Comparison of ENCODE assay signal across 7 cellular contexts in genomic region chr2:84904717-84905174, GRCh38. TPM values are rescaled to one million over a fixed set of nuclear protein-coding genes. Genes with fewer than 3 reads are reported as not detected.
A peak's percentile ranks its signal among the peaks of the same experiment; 100 is the strongest.
DNase-seq lines count a peak whose midpoint lies in the region; ATAC-seq and TF ChIP-seq lines count a peak whose summit lies in the region.

No MANE protein-coding gene starts in this region.

- H3K27me3 ChIP-seq in heart right ventricle = no peaks in the 10 kb centered on the region
- H3K27me3 ChIP-seq in trophoblast cell (ENCODE audit: insufficient read depth, low read length) = no peaks in the 10 kb centered on the region

- H3K79me2 ChIP-seq in trophoblast cell (ENCODE audit: control insufficient read depth, insufficient read depth, low read length, poor library complexity) = peaks cover 17% of the 10 kb centered on the region

- H4K8ac ChIP-seq in trophoblast cell (ENCODE audit: low read depth, low read length) = peak overlapping the region; percentile 94

- peaks cover 62% of the 10 kb centered on the region for H3K4me1 Mint-ChIP-seq in activated naive CD8-positive, alpha-beta T cell (ENCODE audit: low read depth)

- peak; percentile 52 to 84 (median 72) for ATAC-seq in heart right ventricle
- no peak for ATAC-seq in HG03196 (IDR thresholded peaks at IDR 0.05; ENCODE audit: unreplicated experiment)

- DNase-seq in ELF-1 (ENCODE audit: low read depth, low spot score) (peak; percentile 80), MV-4-11 (lab: John Stamatoyannopoulos, UW) (peak; percentile 23), heart right ventricle (peak; percentile 79 to 82), trophoblast cell (peak; percentile 84 to 87), middle frontal gyrus (ENCODE audit: extremely low spot score, low spot score) (no peak)

- peaks cover 0 to 53% (median 8%) of the 10 kb centered on the region in 9 donors for H3K4me1 ChIP-seq in heart right ventricle
- peaks cover 0 to 4% of the 10 kb centered on the region in 2 experiments for H3K4me1 ChIP-seq in trophoblast cell (ENCODE audit: control insufficient read depth in 1 of 2, insufficient read depth in 2 of 2, low read length in 2 of 2)

- peaks cover 12% of the 10 kb centered on the region for H3K36me3 Mint-ChIP-seq in activated naive CD8-positive, alpha-beta T cell

- H3K4me3 Mint-ChIP-seq in activated naive CD8-positive, alpha-beta T cell = peak overlapping the region; percentile 85

- H3K27me3 Mint-ChIP-seq in activated naive CD8-positive, alpha-beta T cell = no peaks in the 10 kb centered on the region

- peak overlapping the region; percentile 83 for H2BK5ac ChIP-seq in trophoblast cell (ENCODE audit: low read depth, low read length, poor library complexity)

- H3K4ac ChIP-seq in trophoblast cell (ENCODE audit: low read depth, low read length) = peak overlapping the region; percentile 60

- no peak for TF ChIP-seq CTCF in heart right ventricle (IDR thresholded peaks at IDR 0.05)

- no peak overlapping the region for H3K23ac ChIP-seq in trophoblast cell (ENCODE audit: low read length)

- H3K14ac ChIP-seq in trophoblast cell (ENCODE audit: low read length) = peak overlapping the region; percentile 91

- intact Hi-C loops in heart right ventricle (cut with DNase I) = loop anchor here in 4 of 10 donors (1.0 to 2.0 kb wide), 3 partner anchors 20 to 21 kb away; no protein-coding TSS in a partner anchor

- peaks cover 7% of the 10 kb centered on the region for H3K9me3 Mint-ChIP-seq in activated naive CD8-positive, alpha-beta T cell (ENCODE audit: low read depth)

- H2AFZ ChIP-seq in trophoblast cell (ENCODE audit: insufficient read depth, low read length, poor library complexity) = peak overlapping the region; percentile 68

- peak overlapping the region; percentile 79 for H2BK120ac ChIP-seq in trophoblast cell (ENCODE audit: insufficient read depth, low read length, poor library complexity)

- H3K36me3 ChIP-seq in heart right ventricle = peaks cover 0 to 9% (median 0%) of the 10 kb centered on the region in 9 donors
- peaks cover 8 to 13% of the 10 kb centered on the region in 2 experiments for H3K36me3 ChIP-seq in trophoblast cell (ENCODE audit: control insufficient read depth in 1 of 2, insufficient read depth in 2 of 2, low read length in 2 of 2)

- peak overlapping the region; percentile 80 for H3K9ac ChIP-seq in trophoblast cell (ENCODE audit: low read length)

- peak overlapping the region; percentile 98 for H3K4me2 ChIP-seq in trophoblast cell (ENCODE audit: low read length)

- peak overlapping the region; percentile 92 to 99 (median 97) for H3K27ac ChIP-seq in heart right ventricle
- peak overlapping the region; percentile 45 for H3K27ac ChIP-seq in trophoblast cell (ENCODE audit: low read depth, low read length)

- peak overlapping the region; percentile 36 for H3K18ac ChIP-seq in trophoblast cell (ENCODE audit: low read length)

- H2AK5ac ChIP-seq in trophoblast cell (ENCODE audit: low read length) = peak overlapping the region; percentile 14

- peaks cover 0 to 4% (median 0%) of the 10 kb centered on the region in 11 donors for H3K9me3 ChIP-seq in heart right ventricle
- H3K9me3 ChIP-seq in trophoblast cell (ENCODE audit: insufficient read depth, low read depth, low read length) = peaks cover 8% of the 10 kb centered on the region

- WGBS in heart right ventricle, 2 donors = 0 to 1% methylated on average over 20 to 21 of the region's 21 CpGs
- no CpG with 5 or more reads among the region's 21 CpGs for WGBS in trophoblast cell (ENCODE audit: extremely low coverage, insufficient coverage, insufficient read length)

- H2BK12ac ChIP-seq in trophoblast cell (ENCODE audit: low read length) = no peak overlapping the region

- peak overlapping the region; percentile 83 for H3K27ac Mint-ChIP-seq in activated naive CD8-positive, alpha-beta T cell

- H3K4me3 ChIP-seq in heart right ventricle (peak overlapping the region; percentile 62 to 98 (median 90)), trophoblast cell (ENCODE audit: low read depth, low read length) (peak overlapping the region; percentile 87)

- H4K12ac ChIP-seq in trophoblast cell (ENCODE audit: low read depth, low read length) = peak overlapping the region; percentile 78

- peak overlapping the region; percentile 73 for H4K91ac ChIP-seq in trophoblast cell (ENCODE audit: low read depth, low read length)

- H3K79me1 ChIP-seq in trophoblast cell (ENCODE audit: low read length) = peaks cover 23% of the 10 kb centered on the region

RNA-seq across cellular contexts. Expression of gene TMSB10, which starts 0.7 kb away (rescaled TPM):
- 1,000 to 10,000 TPM in 2 of 10 donors, 100 to 1,000 TPM in 8; 217 to 1,060 (median 297) TPM for total RNA-seq in heart right ventricle
- polyA plus RNA-seq in heart right ventricle = 1,000 to 10,000 TPM; 1,049 to 2,308 TPM
- 2,539 and 2,657 TPM in 2 replicates for polyA plus RNA-seq in trophoblast cell (2013)

RNA-seq across cellular contexts. Expression of gene TRABD2A, which starts 23.9 kb away (rescaled TPM):
- total RNA-seq in heart right ventricle = 1 to 10 TPM in 3 of 10 donors, under 1 TPM in 7; 0.34 to 2.0 (median 0.55) TPM
- 1 to 10 TPM in 1 of 2 donors, under 1 TPM in 1; 0.97 to 1.5 TPM for polyA plus RNA-seq in heart right ventricle
- 10.7 and 12.4 TPM in 2 replicates for polyA plus RNA-seq in trophoblast cell (2013)
